ENCODE assay signal across 22 cellular contexts in genomic region chr2:96301897-96302296, GRCh38. TPM values are rescaled to one million over a fixed set of nuclear protein-coding genes. Genes with fewer than 3 reads are reported as not detected.
DNase-seq lines count a peak whose midpoint lies in the region; ATAC-seq lines count a peak whose summit lies in the region.
"Had no signal": no experiment of that assay in that cellular context is flagged by ENCODE, and none has a peak within 500 bp of the region (broad histone marks: within the 10 kb centered on the region; RNA-seq: fewer than 3 reads in every experiment).

No MANE protein-coding gene starts in this region.

- DNase-seq in activated CD8-positive, alpha-beta memory T cell treated with anti-CD3 and anti-CD28 coated beads, Interleukin-2, amount 10 ng/mL, durations not matched to agents 7 days and 5 days = no peak
- DNase-seq in activated CD8-positive, alpha-beta memory T cell treated with anti-CD3 and anti-CD28 coated beads, Interleukin-2, amount 50 U/mL, for 4 hours = no peak
- DNase-seq in CD8-positive, alpha-beta memory T cell = no peak
- DNase-seq in activated naive CD8-positive, alpha-beta T cell treated with anti-CD3 and anti-CD28 coated beads, Interleukin-2, amount 50 U/mL, for 24 hours = no peak
- DNase-seq in naive thymus-derived CD8-positive, alpha-beta T cell = no peak
- DNase-seq in H4 (ENCODE audit: low spot score) (no peak), T1000 (lab: John Stamatoyannopoulos, UW) (no peak)
- DNase-seq: activated CD4-positive, CD25-positive, alpha-beta regulatory T cell; activated CD8-positive, alpha-beta memory T cell treated with anti-CD3 and anti-CD28 coated beads for 24 hours; AML-193; COR-L47; DMS53; GDM1; left ventricle myocardium inferior; naive B cell; NCI-H1417; NCI-H774; transverse colon had no signal

- POLR2A ChIA-PET in CD8-positive, alpha-beta memory T cell (lab: Charles Lee) = interaction anchor here (0.9 kb wide), 1 partner anchor 8 kb away, joined by 7 read pairs; no protein-coding TSS in a partner anchor
- POLR2A ChIA-PET in naive thymus-derived CD8-positive, alpha-beta T cell (lab: Charles Lee) = interaction anchor here (0.5 kb wide), 1 partner anchor 28 kb away, joined by 5 read pairs; no protein-coding TSS in a partner anchor

- H3K4me1 ChIP-seq in CD8-positive, alpha-beta memory T cell (ENCODE audit: insufficient read depth, low read length) = peaks cover 44% of the 10 kb centered on the region

- CTCF ChIA-PET in activated CD8-positive, alpha-beta memory T cell treated with anti-CD3 and anti-CD28 coated beads, Interleukin-2, amount 10 ng/mL, durations not matched to agents 7 days and 5 days (lab: Charles Lee) = interaction anchor here (1.9 kb wide), 1 partner anchor 18 kb away, joined by 8 read pairs; no protein-coding TSS in a partner anchor
- CTCF ChIA-PET in CD8-positive, alpha-beta memory T cell (lab: Charles Lee) = interaction anchor here (0.9 to 2.1 kb wide), 2 partner anchors 43 to 206 kb away, joined by 4 to 8 read pairs; no protein-coding TSS in a partner anchor

- no peak overlapping the region for H3K4me3 ChIP-seq in CD8-positive, alpha-beta memory T cell (ENCODE audit: low read length)
- H3K4me3 ChIP-seq: A549, left ventricle myocardium inferior, SJSA1, transverse colon had no signal

- peaks cover 68% of the 10 kb centered on the region for H3K36me3 ChIP-seq in CD8-positive, alpha-beta memory T cell (ENCODE audit: insufficient read depth, low read length)

- H3K4me1 Mint-ChIP-seq in activated CD8-positive, alpha-beta memory T cell treated with anti-CD3 and anti-CD28 coated beads, Interleukin-2, amount 10 ng/mL, durations not matched to agents 7 days and 5 days = peaks cover 50% of the 10 kb centered on the region
- H3K4me1 Mint-ChIP-seq in CD8-positive, alpha-beta memory T cell = peaks cover 60 to 71% (median 65%) of the 10 kb centered on the region in 3 donors
- H3K4me1 Mint-ChIP-seq in activated naive CD8-positive, alpha-beta T cell treated with anti-CD3 and anti-CD28 coated beads, Interleukin-2, amount 50 U/mL, for 24 hours = peaks cover 47% of the 10 kb centered on the region
- H3K4me1 Mint-ChIP-seq in naive thymus-derived CD8-positive, alpha-beta T cell = peaks cover 48 to 79% (median 69%) of the 10 kb centered on the region in 4 donors

- no peak overlapping the region for H3K4me3 Mint-ChIP-seq in activated CD8-positive, alpha-beta memory T cell treated with anti-CD3 and anti-CD28 coated beads, Interleukin-2, amount 10 ng/mL, durations not matched to agents 7 days and 5 days
- H3K4me3 Mint-ChIP-seq in CD8-positive, alpha-beta memory T cell = peak overlapping the region in 5 of 7 donors; percentile 12 to 56 (median 44)
- no peak overlapping the region for H3K4me3 Mint-ChIP-seq in activated naive CD8-positive, alpha-beta T cell treated with anti-CD3 and anti-CD28 coated beads, Interleukin-2, amount 50 U/mL, for 24 hours
- peak overlapping the region in 6 of 10 donors; percentile 5 to 54 (median 32) for H3K4me3 Mint-ChIP-seq in naive thymus-derived CD8-positive, alpha-beta T cell

- H3K27ac Mint-ChIP-seq in activated CD8-positive, alpha-beta memory T cell treated with anti-CD3 and anti-CD28 coated beads, Interleukin-2, amount 10 ng/mL, durations not matched to agents 7 days and 5 days = peak overlapping the region; percentile 13
- H3K27ac Mint-ChIP-seq in CD8-positive, alpha-beta memory T cell = peak overlapping the region in 7 of 8 donors; percentile 11 to 99 (median 69)
- peak overlapping the region; percentile 21 for H3K27ac Mint-ChIP-seq in activated naive CD8-positive, alpha-beta T cell treated with anti-CD3 and anti-CD28 coated beads, Interleukin-2, amount 50 U/mL, for 24 hours
- peak overlapping the region in 6 of 10 donors; percentile 3 to 77 (median 38) for H3K27ac Mint-ChIP-seq in naive thymus-derived CD8-positive, alpha-beta T cell

- no peak overlapping the region for H3K27ac ChIP-seq in CD8-positive, alpha-beta memory T cell (ENCODE audit: low read depth, low read length)
- H3K27ac ChIP-seq: A549, KMS-11, left ventricle myocardium inferior, SJSA1, transverse colon had no signal

- no peaks in the 10 kb centered on the region for H3K27me3 Mint-ChIP-seq in activated CD8-positive, alpha-beta memory T cell treated with anti-CD3 and anti-CD28 coated beads, Interleukin-2, amount 10 ng/mL, durations not matched to agents 7 days and 5 days
- no peaks in the 10 kb centered on the region for H3K27me3 Mint-ChIP-seq in CD8-positive, alpha-beta memory T cell
- H3K27me3 Mint-ChIP-seq in activated naive CD8-positive, alpha-beta T cell treated with anti-CD3 and anti-CD28 coated beads, Interleukin-2, amount 50 U/mL, for 24 hours = no peaks in the 10 kb centered on the region
- no peaks in the 10 kb centered on the region for H3K27me3 Mint-ChIP-seq in naive thymus-derived CD8-positive, alpha-beta T cell
- H3K27me3 Mint-ChIP-seq: naive B cell had no signal

- no peak for ATAC-seq in activated CD8-positive, alpha-beta memory T cell treated with anti-CD3 and anti-CD28 coated beads, Interleukin-2, amount 10 ng/mL, durations not matched to agents 7 days and 5 days
- ATAC-seq in activated naive CD8-positive, alpha-beta T cell treated with anti-CD3 and anti-CD28 coated beads, Interleukin-2, amount 50 U/mL, for 24 hours = no peak
- ATAC-seq in naive thymus-derived CD8-positive, alpha-beta T cell = no peak
- no peak for ATAC-seq in GM19395 (IDR thresholded peaks at IDR 0.05; ENCODE audit: unreplicated experiment)
- ATAC-seq: A549 had no signal

- H3K9me3 Mint-ChIP-seq in activated CD8-positive, alpha-beta memory T cell treated with anti-CD3 and anti-CD28 coated beads, Interleukin-2, amount 10 ng/mL, durations not matched to agents 7 days and 5 days (ENCODE audit: low read depth) = no peaks in the 10 kb centered on the region
- H3K9me3 Mint-ChIP-seq in CD8-positive, alpha-beta memory T cell = no peaks in the 10 kb centered on the region
- H3K9me3 Mint-ChIP-seq in activated naive CD8-positive, alpha-beta T cell treated with anti-CD3 and anti-CD28 coated beads, Interleukin-2, amount 50 U/mL, for 24 hours = no peaks in the 10 kb centered on the region
- no peaks in the 10 kb centered on the region for H3K9me3 Mint-ChIP-seq in naive thymus-derived CD8-positive, alpha-beta T cell
- H3K9me3 Mint-ChIP-seq: naive B cell had no signal

- H3K9me3 ChIP-seq in CD8-positive, alpha-beta memory T cell (ENCODE audit: low read length) = no peaks in the 10 kb centered on the region
- H3K9me3 ChIP-seq: A549, left ventricle myocardium inferior, SJSA1, transverse colon had no signal

- H3K27me3 ChIP-seq in CD8-positive, alpha-beta memory T cell (ENCODE audit: insufficient read depth, low read length, poor library complexity, severe bottlenecking) = no peaks in the 10 kb centered on the region
- H3K27me3 ChIP-seq: SJSA1, transverse colon had no signal

- H3K36me3 Mint-ChIP-seq in activated CD8-positive, alpha-beta memory T cell treated with anti-CD3 and anti-CD28 coated beads, Interleukin-2, amount 10 ng/mL, durations not matched to agents 7 days and 5 days = peaks cover 72% of the 10 kb centered on the region
- H3K36me3 Mint-ChIP-seq in CD8-positive, alpha-beta memory T cell = peaks cover 18 to 93% (median 49%) of the 10 kb centered on the region in 3 donors
- H3K36me3 Mint-ChIP-seq in activated naive CD8-positive, alpha-beta T cell treated with anti-CD3 and anti-CD28 coated beads, Interleukin-2, amount 50 U/mL, for 24 hours (ENCODE audit: low read depth) = peaks cover 71% of the 10 kb centered on the region
- H3K36me3 Mint-ChIP-seq in naive thymus-derived CD8-positive, alpha-beta T cell = peaks cover 15 to 83% (median 32%) of the 10 kb centered on the region in 3 donors

RNA-seq across cellular contexts. Expression of gene SNRNP200, which starts 3.4 kb away (rescaled TPM):
- total RNA-seq in activated CD8-positive, alpha-beta memory T cell treated with anti-CD3 and anti-CD28 coated beads, Interleukin-2, amount 10 ng/mL, durations not matched to agents 7 days and 5 days = 100 to 1,000 TPM; 170 to 182 TPM
- total RNA-seq in CD8-positive, alpha-beta memory T cell = 100 to 1,000 TPM; 203 to 206 TPM
- 108 TPM for polyA plus RNA-seq in CD8-positive, alpha-beta memory T cell
- total RNA-seq in naive thymus-derived CD8-positive, alpha-beta T cell = 100 to 1,000 TPM; 237 to 246 TPM
- 100 to 1,000 TPM in 1 of 3 donors, 10 to 100 TPM in 2; 61.8 to 111 (median 90.3) TPM for polyA plus RNA-seq in naive thymus-derived CD8-positive, alpha-beta T cell
- 28.9 and 30.2 TPM in 2 replicates for total RNA-seq in H4 (2014; rRNA removed; shearing (Covaris generic))

RNA-seq across cellular contexts. Expression of gene ITPRIPL1, which starts 23.2 kb away (rescaled TPM):
- 10 to 100 TPM; 53.2 to 56.9 TPM for total RNA-seq in activated CD8-positive, alpha-beta memory T cell treated with anti-CD3 and anti-CD28 coated beads, Interleukin-2, amount 10 ng/mL, durations not matched to agents 7 days and 5 days
- total RNA-seq in CD8-positive, alpha-beta memory T cell = 10 to 100 TPM; 55.5 to 58.3 TPM
- 17.5 TPM for polyA plus RNA-seq in CD8-positive, alpha-beta memory T cell
- 1 to 10 TPM; 1.4 to 1.8 TPM for total RNA-seq in naive thymus-derived CD8-positive, alpha-beta T cell
- polyA plus RNA-seq in naive thymus-derived CD8-positive, alpha-beta T cell = 1 to 10 TPM in 1 of 3 donors, under 1 TPM in 2; 0.47 to 8.6 (median 0.94) TPM
- not detected in 2 replicates for total RNA-seq in H4 (2014; rRNA removed; shearing (Covaris generic))
- polyA plus RNA-seq: A549 had no signal

RNA-seq across cellular contexts. Expression of gene NCAPH, which starts 33.7 kb away (rescaled TPM):
- 100 to 1,000 TPM; 115 to 117 TPM for total RNA-seq in activated CD8-positive, alpha-beta memory T cell treated with anti-CD3 and anti-CD28 coated beads, Interleukin-2, amount 10 ng/mL, durations not matched to agents 7 days and 5 days
- 10 to 100 TPM; 59.5 to 65.6 TPM for total RNA-seq in CD8-positive, alpha-beta memory T cell
- polyA plus RNA-seq in CD8-positive, alpha-beta memory T cell = 1.3 TPM
- under 1 TPM; 0.26 to 0.77 TPM for total RNA-seq in naive thymus-derived CD8-positive, alpha-beta T cell
- under 1 TPM in 2 of 3 donors, not detected in 1; 0.52 to 0.86 TPM for polyA plus RNA-seq in naive thymus-derived CD8-positive, alpha-beta T cell
- total RNA-seq in H4 (2014; rRNA removed; shearing (Covaris generic)) = 38.9 and 52.8 TPM in 2 replicates

RNA-seq across cellular contexts. Expression of gene CIAO1, which starts 35.9 kb away (rescaled TPM):
- total RNA-seq in activated CD8-positive, alpha-beta memory T cell treated with anti-CD3 and anti-CD28 coated beads, Interleukin-2, amount 10 ng/mL, durations not matched to agents 7 days and 5 days = 10 to 100 TPM; 67.0 to 76.8 TPM
- 10 to 100 TPM; 73.8 to 77.9 TPM for total RNA-seq in CD8-positive, alpha-beta memory T cell
- polyA plus RNA-seq in CD8-positive, alpha-beta memory T cell = 104 TPM
- total RNA-seq in naive thymus-derived CD8-positive, alpha-beta T cell = 10 to 100 TPM; 86.3 to 88.6 TPM
- polyA plus RNA-seq in naive thymus-derived CD8-positive, alpha-beta T cell = 100 to 1,000 TPM in 1 of 3 donors, 10 to 100 TPM in 2; 85.5 to 106 (median 95.2) TPM
- 79.3 and 96.1 TPM in 2 replicates for total RNA-seq in H4 (2014; rRNA removed; shearing (Covaris generic))

RNA-seq across cellular contexts. Expression of gene TMEM127, which starts 36.1 kb away (rescaled TPM):
- 10 to 100 TPM; 32.7 to 36.9 TPM for total RNA-seq in activated CD8-positive, alpha-beta memory T cell treated with anti-CD3 and anti-CD28 coated beads, Interleukin-2, amount 10 ng/mL, durations not matched to agents 7 days and 5 days
- 10 to 100 TPM; 29.8 to 33.4 TPM for total RNA-seq in CD8-positive, alpha-beta memory T cell
- 46.8 TPM for polyA plus RNA-seq in CD8-positive, alpha-beta memory T cell
- 10 to 100 TPM; 32.2 to 39.5 TPM for total RNA-seq in naive thymus-derived CD8-positive, alpha-beta T cell
- 10 to 100 TPM; 22.1 to 35.7 (median 22.3) TPM for polyA plus RNA-seq in naive thymus-derived CD8-positive, alpha-beta T cell
- total RNA-seq in H4 (2014; rRNA removed; shearing (Covaris generic)) = 15.5 and 20.9 TPM in 2 replicates

Comparison
In these comparisons a context has a peak if more than half of its experiments do, and no peak if none do; other contexts are left out.
1. H3K27ac Mint-ChIP-seq: peak in every context shown above with its lines; median percentile 69 in CD8-positive, alpha-beta memory T cell; 38 in naive thymus-derived CD8-positive, alpha-beta T cell; 21 in activated naive CD8-positive, alpha-beta T cell treated with anti-CD3 and anti-CD28 coated beads, Interleukin-2, amount 50 U/mL, for 24 hours; 13 in activated CD8-positive, alpha-beta memory T cell treated with anti-CD3 and anti-CD28 coated beads, Interleukin-2, amount 10 ng/mL, durations not matched to agents 7 days and 5 days.
2. H3K4me3 Mint-ChIP-seq: peak in CD8-positive, alpha-beta memory T cell (5 of 7) and naive thymus-derived CD8-positive, alpha-beta T cell (6 of 10); none in activated CD8-positive, alpha-beta memory T cell treated with anti-CD3 and anti-CD28 coated beads, Interleukin-2, amount 10 ng/mL, durations not matched to agents 7 days and 5 days (single experiment) and activated naive CD8-positive, alpha-beta T cell treated with anti-CD3 and anti-CD28 coated beads, Interleukin-2, amount 50 U/mL, for 24 hours (single experiment).
3. RNA of gene ITPRIPL1, which starts 23.2 kb away (total RNA-seq): 55.5 to 58.3 TPM in CD8-positive, alpha-beta memory T cell and 53.2 to 56.9 TPM in activated CD8-positive, alpha-beta memory T cell treated with anti-CD3 and anti-CD28 coated beads, Interleukin-2, amount 10 ng/mL, durations not matched to agents 7 days and 5 days; 1.4 to 1.8 TPM in naive thymus-derived CD8-positive, alpha-beta T cell and not detected in H4; every median in the first group is over 10 times any median in the second.
4. RNA of gene NCAPH, which starts 33.7 kb away (total RNA-seq): 115 to 117 TPM in activated CD8-positive, alpha-beta memory T cell treated with anti-CD3 and anti-CD28 coated beads, Interleukin-2, amount 10 ng/mL, durations not matched to agents 7 days and 5 days, 59.5 to 65.6 TPM in CD8-positive, alpha-beta memory T cell and 38.9 to 52.8 TPM in H4; 0.26 to 0.77 TPM in naive thymus-derived CD8-positive, alpha-beta T cell; every median in the first group is over 10 times any median in the second.